Comparison of ENCODE assay signal across 1 cellular context in genomic region chr11:121936781-121937447, GRCh38.
TF ChIP-seq lines count a peak whose summit lies in the region.

No MANE protein-coding gene starts in this region.

TF ChIP-seq in HCT116, 20 proteins besides CTCF, POLR2A, EP300 and RAD21 (continued from another document):
- TF ChIP-seq REST (IDR thresholded peaks at IDR 0.05; ENCODE audit: low read depth), result no peak
